8 cellular contexts compared by ENCODE assay signal in the genomic region with DNA sequence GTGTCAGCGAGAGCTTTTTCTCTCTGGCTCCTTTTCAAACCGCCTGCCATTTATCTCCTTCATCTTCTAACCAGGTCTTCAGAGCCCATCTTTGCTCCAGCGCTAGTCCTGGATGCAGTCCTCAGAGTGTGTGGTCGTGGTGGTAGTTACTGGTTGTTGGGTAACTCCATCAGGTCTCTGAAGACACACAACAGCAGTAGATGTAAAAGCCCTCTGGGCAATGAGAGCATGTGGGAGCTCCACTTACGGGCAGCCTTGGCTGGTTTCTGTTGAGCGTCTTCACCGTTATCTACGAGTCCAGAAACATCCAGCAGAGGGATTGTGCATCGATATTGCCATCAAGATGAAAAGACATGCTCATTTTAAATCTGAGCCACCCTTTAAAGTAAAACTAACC.
DNase-seq lines count a peak whose midpoint lies in the region; ATAC-seq, FAIRE-seq and TF ChIP-seq lines count a peak whose summit lies in the region.

No MANE protein-coding gene starts in this region.

- DNase-seq in activated CD4-positive, alpha-beta T cell treated with anti-CD3 and anti-CD28 coated beads for 36 hours: peak; percentile 27
- no peak for DNase-seq in activated CD4-positive, alpha-beta T cell treated with anti-CD3 and anti-CD28 coated beads for 1 hour
- DNase-seq in RPMI7951 (ENCODE audit: low read depth) (peak; percentile 92), fibroblast of lung (ENCODE audit: low read depth in 2 of 2) (peak in 1 of 2 donors; percentile 38), Calu3 (no peak), NCI-H2227 (lab: John Stamatoyannopoulos, UW; ENCODE audit: unreplicated experiment) (no peak), D721Med (ENCODE audit: insufficient read length, low spot score) (no peak)

- peak; percentile 6 for ATAC-seq in activated CD4-positive, alpha-beta T cell treated with anti-CD3 and anti-CD28 coated beads for 36 hours
- peak; percentile 3 for ATAC-seq in HG02588 (IDR thresholded peaks at IDR 0.05; ENCODE audit: unreplicated experiment)

- no peak overlapping the region for H3K9ac ChIP-seq in fibroblast of lung (ENCODE audit: insufficient read depth, low read length)

- H3K27ac Mint-ChIP-seq in activated CD4-positive, alpha-beta T cell treated with anti-CD3 and anti-CD28 coated beads for 36 hours: no peak overlapping the region
- no peak overlapping the region for H3K27ac Mint-ChIP-seq in Calu3 (ENCODE audit: unreplicated experiment)

- no peak overlapping the region for H3K27ac ChIP-seq in fibroblast of lung (ENCODE audit: insufficient read depth, low read length)

- TF ChIP-seq CTCF in fibroblast of lung (conservative IDR thresholded peaks at IDR 0.05 in 1 of 2, IDR thresholded peaks at IDR 0.05 in 1 of 2; ENCODE audit: low read depth in 1 of 2, low read length in 2 of 2) (no peak), Calu3 (IDR thresholded peaks at IDR 0.05; ENCODE audit: unreplicated experiment) (no peak), D721Med (IDR thresholded peaks at IDR 0.05; ENCODE audit: insufficient read depth, missing control alignments) (no peak)

- CTCF ChIA-PET in activated CD4-positive, alpha-beta T cell treated with anti-CD3 and anti-CD28 coated beads for 36 hours (lab: Charles Lee): interaction anchor here (1.2 to 2.2 kb wide), 3 partner anchors 11 to 415 kb away, joined by 3 to 10 read pairs (median 5); no protein-coding TSS in a partner anchor
- CTCF ChIA-PET in Calu3 (lab: Charles Lee): no interaction called here

- peak overlapping the region in 3 of 4 experiments; percentile 23 to 76 (median 29) for H3K4me3 ChIP-seq in fibroblast of lung (replicated peaks in 1 of 4; ENCODE audit: control extremely low read depth in 1 of 4, insufficient read depth in 1 of 4, low read depth in 3 of 4, low read length in 4 of 4)

- no peaks in the 10 kb centered on the region for H3K36me3 Mint-ChIP-seq in activated CD4-positive, alpha-beta T cell treated with anti-CD3 and anti-CD28 coated beads for 36 hours (ENCODE audit: low read depth)
- H3K36me3 Mint-ChIP-seq in Calu3 (ENCODE audit: insufficient read depth, unreplicated experiment): no peaks in the 10 kb centered on the region

- BruUV-seq in Calu3 (replicated peaks; lab: Mats Ljungman, UMichigan): no TSS peak

- no peaks in the 10 kb centered on the region for H3K9me3 ChIP-seq in fibroblast of lung (ENCODE audit: control insufficient read depth, insufficient read depth, low read depth, low read length)

- H3K9me3 Mint-ChIP-seq in activated CD4-positive, alpha-beta T cell treated with anti-CD3 and anti-CD28 coated beads for 36 hours (ENCODE audit: low read depth): no peaks in the 10 kb centered on the region
- no peaks in the 10 kb centered on the region for H3K9me3 Mint-ChIP-seq in Calu3 (ENCODE audit: low read depth, unreplicated experiment)

- peaks cover 84% of the 10 kb centered on the region for H3K79me2 ChIP-seq in fibroblast of lung (ENCODE audit: control insufficient read depth, insufficient read depth, low read length)

- POLR2A ChIA-PET in activated CD4-positive, alpha-beta T cell treated with anti-CD3 and anti-CD28 coated beads for 36 hours (lab: Charles Lee): interaction anchor here (0.6 kb wide), 1 partner anchor 842 kb away, joined by 4 read pairs; no protein-coding TSS in a partner anchor

- H3K4me2 ChIP-seq in fibroblast of lung (ENCODE audit: extremely low read depth, insufficient read depth, low read length): peak overlapping the region; percentile 86

- H2AFZ ChIP-seq in fibroblast of lung (ENCODE audit: low read length): no peak overlapping the region

- peaks cover 59% of the 10 kb centered on the region for H3K27me3 Mint-ChIP-seq in activated CD4-positive, alpha-beta T cell treated with anti-CD3 and anti-CD28 coated beads for 36 hours
- H3K27me3 Mint-ChIP-seq in Calu3 (ENCODE audit: unreplicated experiment): peaks cover 84% of the 10 kb centered on the region

- H3K4me3 Mint-ChIP-seq in activated CD4-positive, alpha-beta T cell treated with anti-CD3 and anti-CD28 coated beads for 36 hours: peak overlapping the region; percentile 50
- H3K4me3 Mint-ChIP-seq in Calu3 (ENCODE audit: low read depth, unreplicated experiment): no peak overlapping the region

- H4K20me1 ChIP-seq in fibroblast of lung (ENCODE audit: control insufficient read depth, extremely low read depth, insufficient read depth, low read length): no peaks in the 10 kb centered on the region

- H3K36me3 ChIP-seq in fibroblast of lung (ENCODE audit: control insufficient read depth, insufficient read depth, low read length): no peaks in the 10 kb centered on the region

- H3K4me1 ChIP-seq in fibroblast of lung (ENCODE audit: control insufficient read depth, extremely low read depth, insufficient read depth, low read length): peaks cover 14% of the 10 kb centered on the region

- peaks cover 32% of the 10 kb centered on the region for H3K4me1 Mint-ChIP-seq in activated CD4-positive, alpha-beta T cell treated with anti-CD3 and anti-CD28 coated beads for 36 hours
- peaks cover 12% of the 10 kb centered on the region for H3K4me1 Mint-ChIP-seq in Calu3 (ENCODE audit: low read depth, unreplicated experiment)

- no peak for FAIRE-seq in D721Med (lab: Jason Lieb, UNC)

- intact Hi-C loops in activated CD4-positive, alpha-beta T cell treated with anti-CD3 and anti-CD28 coated beads for 36 hours (cut with DNase I, micrococcal nuclease): loop anchor here (1.0 to 5.0 kb wide), 3 partner anchors 21 to 418 kb away; a partner anchor contains a TSS
- intact Hi-C loops in Calu3 (cut with micrococcal nuclease; ENCODE audit: unreplicated experiment): no loop called here

- H3K27me3 ChIP-seq in fibroblast of lung (ENCODE audit: control insufficient read depth, insufficient read depth, low read length): no peaks in the 10 kb centered on the region

Comparison
In these comparisons a context has a peak if more than half of its experiments do, and no peak if none do; other contexts are left out.
1. DNase-seq: peak in activated CD4-positive, alpha-beta T cell treated with anti-CD3 and anti-CD28 coated beads for 36 hours (single experiment) and RPMI7951 (single experiment); none in activated CD4-positive, alpha-beta T cell treated with anti-CD3 and anti-CD28 coated beads for 1 hour (single experiment), Calu3 (single experiment), NCI-H2227 (single experiment) and D721Med (single experiment).